In the genomic region with DNA sequence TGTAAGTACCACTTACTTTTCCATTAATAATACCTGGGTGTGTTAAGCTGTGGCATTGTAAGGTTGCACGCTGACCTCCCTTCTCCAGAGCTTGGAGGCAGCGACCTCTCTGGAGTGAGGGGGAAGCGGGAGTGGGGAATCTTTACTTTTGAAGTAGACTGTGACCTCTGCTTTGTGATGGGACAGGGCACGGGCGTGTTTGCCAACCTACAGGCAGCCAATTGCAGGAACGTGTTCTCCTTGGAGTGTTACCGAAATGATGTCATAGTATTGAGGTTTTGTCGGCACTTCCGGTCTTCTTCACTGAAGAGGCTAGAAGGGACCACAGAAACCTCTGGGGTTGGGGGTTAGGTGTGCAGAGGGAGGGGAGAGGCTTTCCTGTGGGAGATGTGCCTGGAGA, we compare ENCODE assay signal across 1 cellular context.
A peak's percentile ranks its signal among the peaks of the same experiment; 100 is the strongest.
TF ChIP-seq lines count a peak whose summit lies in the region.

No MANE protein-coding gene starts in this region.

TF ChIP-seq in HepG2, 621 proteins besides CTCF, POLR2A, EP300 and RAD21 (continued from another document and continues in another):
- TF ChIP-seq, protein P1, sequence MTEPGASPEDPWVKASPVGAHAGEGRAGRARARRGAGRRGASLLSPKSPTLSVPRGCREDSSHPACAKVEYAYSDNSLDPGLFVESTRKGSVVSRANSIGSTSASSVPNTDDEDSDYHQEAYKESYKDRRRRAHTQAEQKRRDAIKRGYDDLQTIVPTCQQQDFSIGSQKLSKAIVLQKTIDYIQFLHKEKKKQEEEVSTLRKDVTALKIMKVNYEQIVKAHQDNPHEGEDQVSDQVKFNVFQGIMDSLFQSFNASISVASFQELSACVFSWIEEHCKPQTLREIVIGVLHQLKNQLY (CRISPR knock-in tag; IDR thresholded peaks at IDR 0.05): no peak
- no peak for TF ChIP-seq SIX1 (CRISPR knock-in tag; IDR thresholded peaks at IDR 0.05; ENCODE audit: borderline replicate concordance)
- TF ChIP-seq, protein P2, sequence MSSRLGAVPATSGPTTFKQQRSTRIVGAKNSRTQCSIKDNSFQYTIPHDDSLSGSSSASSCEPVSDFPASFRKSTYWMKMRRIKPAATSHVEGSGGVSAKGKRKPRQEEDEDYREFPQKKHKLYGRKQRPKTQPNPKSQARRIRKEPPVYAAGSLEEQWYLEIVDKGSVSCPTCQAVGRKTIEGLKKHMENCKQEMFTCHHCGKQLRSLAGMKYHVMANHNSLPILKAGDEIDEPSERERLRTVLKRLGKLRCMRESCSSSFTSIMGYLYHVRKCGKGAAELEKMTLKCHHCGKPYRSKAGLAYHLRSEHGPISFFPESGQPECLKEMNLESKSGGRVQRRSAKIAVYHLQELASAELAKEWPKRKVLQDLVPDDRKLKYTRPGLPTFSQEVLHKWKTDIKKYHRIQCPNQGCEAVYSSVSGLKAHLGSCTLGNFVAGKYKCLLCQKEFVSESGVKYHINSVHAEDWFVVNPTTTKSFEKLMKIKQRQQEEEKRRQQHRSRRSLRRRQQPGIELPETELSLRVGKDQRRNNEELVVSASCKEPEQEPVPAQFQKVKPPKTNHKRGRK (CRISPR knock-in tag; IDR thresholded peaks at IDR 0.05): no peak
- no peak for TF ChIP-seq PHF21A (CRISPR knock-in tag; IDR thresholded peaks at IDR 0.05)
- TF ChIP-seq, protein P3, sequence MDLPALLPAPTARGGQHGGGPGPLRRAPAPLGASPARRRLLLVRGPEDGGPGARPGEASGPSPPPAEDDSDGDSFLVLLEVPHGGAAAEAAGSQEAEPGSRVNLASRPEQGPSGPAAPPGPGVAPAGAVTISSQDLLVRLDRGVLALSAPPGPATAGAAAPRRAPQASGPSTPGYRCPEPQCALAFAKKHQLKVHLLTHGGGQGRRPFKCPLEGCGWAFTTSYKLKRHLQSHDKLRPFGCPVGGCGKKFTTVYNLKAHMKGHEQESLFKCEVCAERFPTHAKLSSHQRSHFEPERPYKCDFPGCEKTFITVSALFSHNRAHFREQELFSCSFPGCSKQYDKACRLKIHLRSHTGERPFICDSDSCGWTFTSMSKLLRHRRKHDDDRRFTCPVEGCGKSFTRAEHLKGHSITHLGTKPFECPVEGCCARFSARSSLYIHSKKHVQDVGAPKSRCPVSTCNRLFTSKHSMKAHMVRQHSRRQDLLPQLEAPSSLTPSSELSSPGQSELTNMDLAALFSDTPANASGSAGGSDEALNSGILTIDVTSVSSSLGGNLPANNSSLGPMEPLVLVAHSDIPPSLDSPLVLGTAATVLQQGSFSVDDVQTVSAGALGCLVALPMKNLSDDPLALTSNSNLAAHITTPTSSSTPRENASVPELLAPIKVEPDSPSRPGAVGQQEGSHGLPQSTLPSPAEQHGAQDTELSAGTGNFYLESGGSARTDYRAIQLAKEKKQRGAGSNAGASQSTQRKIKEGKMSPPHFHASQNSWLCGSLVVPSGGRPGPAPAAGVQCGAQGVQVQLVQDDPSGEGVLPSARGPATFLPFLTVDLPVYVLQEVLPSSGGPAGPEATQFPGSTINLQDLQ (CRISPR knock-in tag; IDR thresholded peaks at IDR 0.05): no peak
- TF ChIP-seq AKNA (CRISPR knock-in tag; IDR thresholded peaks at IDR 0.05; ENCODE audit: borderline replicate concordance): no peak
- no peak for TF ChIP-seq NFE2L1 (CRISPR knock-in tag; IDR thresholded peaks at IDR 0.05; ENCODE audit: borderline replicate concordance)
- TF ChIP-seq HNF4A (CRISPR knock-in tag; IDR thresholded peaks at IDR 0.05): 0 out of 2 replicates have a peak, but pooled peaks have one; percentile 25
- TF ChIP-seq U2AF2 (IDR thresholded peaks at IDR 0.05; ENCODE audit: low read depth, low read length): no peak
- TF ChIP-seq ZNF205 (CRISPR knock-in tag; IDR thresholded peaks at IDR 0.05): no peak
- TF ChIP-seq E2F2 (CRISPR knock-in tag; IDR thresholded peaks at IDR 0.05; ENCODE audit: borderline replicate concordance): no peak
- TF ChIP-seq, protein P4, sequence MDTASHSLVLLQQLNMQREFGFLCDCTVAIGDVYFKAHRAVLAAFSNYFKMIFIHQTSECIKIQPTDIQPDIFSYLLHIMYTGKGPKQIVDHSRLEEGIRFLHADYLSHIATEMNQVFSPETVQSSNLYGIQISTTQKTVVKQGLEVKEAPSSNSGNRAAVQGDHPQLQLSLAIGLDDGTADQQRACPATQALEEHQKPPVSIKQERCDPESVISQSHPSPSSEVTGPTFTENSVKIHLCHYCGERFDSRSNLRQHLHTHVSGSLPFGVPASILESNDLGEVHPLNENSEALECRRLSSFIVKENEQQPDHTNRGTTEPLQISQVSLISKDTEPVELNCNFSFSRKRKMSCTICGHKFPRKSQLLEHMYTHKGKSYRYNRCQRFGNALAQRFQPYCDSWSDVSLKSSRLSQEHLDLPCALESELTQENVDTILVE (CRISPR knock-in tag; IDR thresholded peaks at IDR 0.05): no peak
- TF ChIP-seq, protein P5, sequence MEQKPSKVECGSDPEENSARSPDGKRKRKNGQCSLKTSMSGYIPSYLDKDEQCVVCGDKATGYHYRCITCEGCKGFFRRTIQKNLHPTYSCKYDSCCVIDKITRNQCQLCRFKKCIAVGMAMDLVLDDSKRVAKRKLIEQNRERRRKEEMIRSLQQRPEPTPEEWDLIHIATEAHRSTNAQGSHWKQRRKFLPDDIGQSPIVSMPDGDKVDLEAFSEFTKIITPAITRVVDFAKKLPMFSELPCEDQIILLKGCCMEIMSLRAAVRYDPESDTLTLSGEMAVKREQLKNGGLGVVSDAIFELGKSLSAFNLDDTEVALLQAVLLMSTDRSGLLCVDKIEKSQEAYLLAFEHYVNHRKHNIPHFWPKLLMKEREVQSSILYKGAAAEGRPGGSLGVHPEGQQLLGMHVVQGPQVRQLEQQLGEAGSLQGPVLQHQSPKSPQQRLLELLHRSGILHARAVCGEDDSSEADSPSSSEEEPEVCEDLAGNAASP (CRISPR knock-in tag; IDR thresholded peaks at IDR 0.05; ENCODE audit: borderline replicate concordance): no peak
- TF ChIP-seq ZNF567 (CRISPR knock-in tag; IDR thresholded peaks at IDR 0.05; ENCODE audit: borderline replicate concordance): no peak
- TF ChIP-seq, protein P6, sequence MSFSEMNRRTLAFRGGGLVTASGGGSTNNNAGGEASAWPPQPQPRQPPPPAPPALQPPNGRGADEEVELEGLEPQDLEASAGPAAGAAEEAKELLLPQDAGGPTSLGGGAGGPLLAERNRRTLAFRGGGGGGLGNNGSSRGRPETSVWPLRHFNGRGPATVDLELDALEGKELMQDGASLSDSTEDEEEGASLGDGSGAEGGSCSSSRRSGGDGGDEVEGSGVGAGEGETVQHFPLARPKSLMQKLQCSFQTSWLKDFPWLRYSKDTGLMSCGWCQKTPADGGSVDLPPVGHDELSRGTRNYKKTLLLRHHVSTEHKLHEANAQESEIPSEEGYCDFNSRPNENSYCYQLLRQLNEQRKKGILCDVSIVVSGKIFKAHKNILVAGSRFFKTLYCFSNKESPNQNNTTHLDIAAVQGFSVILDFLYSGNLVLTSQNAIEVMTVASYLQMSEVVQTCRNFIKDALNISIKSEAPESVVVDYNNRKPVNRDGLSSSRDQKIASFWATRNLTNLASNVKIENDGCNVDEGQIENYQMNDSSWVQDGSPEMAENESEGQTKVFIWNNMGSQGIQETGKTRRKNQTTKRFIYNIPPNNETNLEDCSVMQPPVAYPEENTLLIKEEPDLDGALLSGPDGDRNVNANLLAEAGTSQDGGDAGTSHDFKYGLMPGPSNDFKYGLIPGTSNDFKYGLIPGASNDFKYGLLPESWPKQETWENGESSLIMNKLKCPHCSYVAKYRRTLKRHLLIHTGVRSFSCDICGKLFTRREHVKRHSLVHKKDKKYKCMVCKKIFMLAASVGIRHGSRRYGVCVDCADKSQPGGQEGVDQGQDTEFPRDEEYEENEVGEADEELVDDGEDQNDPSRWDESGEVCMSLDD (CRISPR knock-in tag; IDR thresholded peaks at IDR 0.05; ENCODE audit: borderline replicate concordance): no peak
- no peak for TF ChIP-seq E2F5 (CRISPR knock-in tag; conservative IDR thresholded peaks at IDR 0.05)
- TF ChIP-seq YEATS2 (CRISPR knock-in tag; IDR thresholded peaks at IDR 0.05; ENCODE audit: borderline replicate concordance): no peak
- TF ChIP-seq, protein P7, sequence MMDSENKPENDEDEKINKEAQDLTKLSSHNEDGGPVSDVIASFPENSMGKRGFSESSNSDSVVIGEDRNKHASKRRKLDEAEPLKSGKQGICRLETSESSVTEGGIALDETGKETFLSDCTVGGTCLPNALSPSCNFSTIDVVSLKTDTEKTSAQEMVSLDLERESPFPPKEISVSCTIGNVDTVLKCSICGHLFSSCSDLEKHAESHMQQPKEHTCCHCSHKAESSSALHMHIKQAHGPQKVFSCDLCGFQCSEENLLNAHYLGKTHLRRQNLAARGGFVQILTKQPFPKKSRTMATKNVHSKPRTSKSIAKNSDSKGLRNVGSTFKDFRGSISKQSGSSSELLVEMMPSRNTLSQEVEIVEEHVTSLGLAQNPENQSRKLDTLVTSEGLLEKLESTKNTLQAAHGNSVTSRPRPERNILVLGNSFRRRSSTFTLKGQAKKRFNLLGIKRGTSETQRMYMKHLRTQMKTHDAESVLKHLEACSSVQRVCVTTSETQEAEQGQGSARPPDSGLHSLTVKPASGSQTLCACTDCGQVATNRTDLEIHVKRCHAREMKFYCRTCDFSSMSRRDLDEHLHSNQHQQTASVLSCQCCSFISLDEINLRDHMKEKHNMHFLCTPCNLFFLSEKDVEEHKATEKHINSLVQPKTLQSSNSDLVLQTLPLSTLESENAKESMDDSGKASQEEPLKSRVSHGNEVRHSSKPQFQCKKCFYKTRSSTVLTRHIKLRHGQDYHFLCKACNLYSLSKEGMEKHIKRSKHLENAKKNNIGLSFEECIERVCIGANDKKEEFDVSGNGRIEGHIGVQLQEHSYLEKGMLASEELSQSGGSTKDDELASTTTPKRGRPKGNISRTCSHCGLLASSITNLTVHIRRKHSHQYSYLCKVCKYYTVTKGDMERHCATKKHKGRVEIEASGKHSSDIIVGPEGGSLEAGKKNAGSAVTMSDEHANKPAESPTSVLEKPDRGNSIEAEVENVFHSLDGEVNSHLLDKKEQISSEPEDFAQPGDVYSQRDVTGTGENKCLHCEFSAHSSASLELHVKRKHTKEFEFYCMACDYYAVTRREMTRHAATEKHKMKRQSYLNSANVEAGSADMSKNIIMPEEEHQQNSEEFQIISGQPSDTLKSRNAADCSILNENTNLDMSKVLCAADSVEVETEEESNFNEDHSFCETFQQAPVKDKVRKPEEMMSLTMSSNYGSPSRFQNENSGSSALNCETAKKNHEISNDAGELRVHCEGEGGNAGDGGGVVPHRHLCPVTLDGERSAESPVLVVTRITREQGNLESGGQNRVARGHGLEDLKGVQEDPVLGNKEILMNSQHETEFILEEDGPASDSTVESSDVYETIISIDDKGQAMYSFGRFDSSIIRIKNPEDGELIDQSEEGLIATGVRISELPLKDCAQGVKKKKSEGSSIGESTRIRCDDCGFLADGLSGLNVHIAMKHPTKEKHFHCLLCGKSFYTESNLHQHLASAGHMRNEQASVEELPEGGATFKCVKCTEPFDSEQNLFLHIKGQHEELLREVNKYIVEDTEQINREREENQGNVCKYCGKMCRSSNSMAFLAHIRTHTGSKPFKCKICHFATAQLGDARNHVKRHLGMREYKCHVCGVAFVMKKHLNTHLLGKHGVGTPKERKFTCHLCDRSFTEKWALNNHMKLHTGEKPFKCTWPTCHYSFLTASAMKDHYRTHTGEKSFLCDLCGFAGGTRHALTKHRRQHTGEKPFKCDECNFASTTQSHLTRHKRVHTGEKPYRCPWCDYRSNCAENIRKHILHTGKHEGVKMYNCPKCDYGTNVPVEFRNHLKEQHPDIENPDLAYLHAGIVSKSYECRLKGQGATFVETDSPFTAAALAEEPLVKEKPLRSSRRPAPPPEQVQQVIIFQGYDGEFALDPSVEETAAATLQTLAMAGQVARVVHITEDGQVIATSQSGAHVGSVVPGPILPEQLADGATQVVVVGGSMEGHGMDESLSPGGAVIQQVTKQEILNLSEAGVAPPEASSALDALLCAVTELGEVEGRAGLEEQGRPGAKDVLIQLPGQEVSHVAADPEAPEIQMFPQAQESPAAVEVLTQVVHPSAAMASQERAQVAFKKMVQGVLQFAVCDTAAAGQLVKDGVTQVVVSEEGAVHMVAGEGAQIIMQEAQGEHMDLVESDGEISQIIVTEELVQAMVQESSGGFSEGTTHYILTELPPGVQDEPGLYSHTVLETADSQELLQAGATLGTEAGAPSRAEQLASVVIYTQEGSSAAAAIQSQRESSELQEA (CRISPR knock-in tag; IDR thresholded peaks at IDR 0.05; ENCODE audit: not compliant biosample characterization): no peak
- no peak for TF ChIP-seq GZF1 (CRISPR knock-in tag; IDR thresholded peaks at IDR 0.05)
